Comparison of ENCODE assay signal across 1 cellular context in genomic region chr19:860481-861098, GRCh38.
A peak's percentile ranks its signal among the peaks of the same experiment; 100 is the strongest.
TF ChIP-seq lines count a peak whose summit lies in the region.

No MANE protein-coding gene starts in this region.

TF ChIP-seq in K562, 482 proteins besides CTCF, POLR2A, EP300 and RAD21 (continued from another document and continues in another):
- TF ChIP-seq ETV6 (IDR thresholded peaks at IDR 0.05; ENCODE audit: borderline replicate concordance in 1 of 2, low read depth in 2 of 2, low read length in 1 of 2) (no peak), ETV6 (CRISPR knock-in tag; IDR thresholded peaks at IDR 0.05; ENCODE audit: borderline replicate concordance) (no peak), ZNF41 (CRISPR knock-in tag; conservative IDR thresholded peaks at IDR 0.05) (no peak), MAFF (IDR thresholded peaks at IDR 0.05; ENCODE audit: low read length) (no peak), BCOR (IDR thresholded peaks at IDR 0.05) (no peak), MTA1 (IDR thresholded peaks at IDR 0.05; ENCODE audit: borderline replicate concordance) (no peak), U2AF1 (optimal IDR thresholded peaks at IDR 0.05; ENCODE audit: low read depth, low read length) (peak; percentile 91), CHD2 (IDR thresholded peaks at IDR 0.05; ENCODE audit: low read depth, low read length) (no peak), KAT2B (IDR thresholded peaks at IDR 0.05; ENCODE audit: low read depth, low read length) (no peak), ARID4B (CRISPR knock-in tag; IDR thresholded peaks at IDR 0.05) (peak; percentile 87), ZNF408 (CRISPR knock-in tag; IDR thresholded peaks at IDR 0.05; ENCODE audit: low read depth) (no peak), RBM39 (optimal IDR thresholded peaks at IDR 0.05; ENCODE audit: low read depth, low read length) (no peak), ZNF23 (CRISPR knock-in tag; IDR thresholded peaks at IDR 0.05) (no peak), JUNB (CRISPR knock-in tag; conservative IDR thresholded peaks at IDR 0.05) (no peak), POLR2H (tag; IDR thresholded peaks at IDR 0.05; ENCODE audit: low read depth) (no peak), STAG1 (CRISPR knock-in tag; IDR thresholded peaks at IDR 0.05; ENCODE audit: borderline replicate concordance) (no peak), KAT7 (CRISPR knock-in tag; IDR thresholded peaks at IDR 0.05; ENCODE audit: borderline replicate concordance) (no peak), BMI1 (IDR thresholded peaks at IDR 0.05; ENCODE audit: low read length) (no peak), CXXC5 (CRISPR knock-in tag; IDR thresholded peaks at IDR 0.05) (peak; percentile 88), ZNF586 (CRISPR knock-in tag; conservative IDR thresholded peaks at IDR 0.05) (no peak), NCOR1 (IDR thresholded peaks at IDR 0.05) (no peak), NFYB (IDR thresholded peaks at IDR 0.05; ENCODE audit: extremely low read depth, insufficient read length) (no peak), RBM34 (IDR thresholded peaks at IDR 0.05; ENCODE audit: borderline replicate concordance, insufficient read depth, low read length) (no peak), TCF7 (IDR thresholded peaks at IDR 0.05; ENCODE audit: borderline replicate concordance) (no peak), YY1 (IDR thresholded peaks at IDR 0.05; ENCODE audit: borderline replicate concordance in 1 of 3, control insufficient read depth in 1 of 3, extremely low read depth in 1 of 3, insufficient read depth in 3 of 3, insufficient read length in 1 of 3, insufficient replicate concordance in 2 of 3, low read depth in 1 of 3, low read length in 2 of 3) (peak; percentile 36 to 87 (median 78)), CHCHD3 (CRISPR knock-in tag; IDR thresholded peaks at IDR 0.05) (no peak), MCM3 (IDR thresholded peaks at IDR 0.05) (no peak), ZNF785 (CRISPR knock-in tag; IDR thresholded peaks at IDR 0.05) (no peak), ZNF253 (CRISPR knock-in tag; conservative IDR thresholded peaks at IDR 0.05) (no peak)
- TF ChIP-seq, protein P1, sequence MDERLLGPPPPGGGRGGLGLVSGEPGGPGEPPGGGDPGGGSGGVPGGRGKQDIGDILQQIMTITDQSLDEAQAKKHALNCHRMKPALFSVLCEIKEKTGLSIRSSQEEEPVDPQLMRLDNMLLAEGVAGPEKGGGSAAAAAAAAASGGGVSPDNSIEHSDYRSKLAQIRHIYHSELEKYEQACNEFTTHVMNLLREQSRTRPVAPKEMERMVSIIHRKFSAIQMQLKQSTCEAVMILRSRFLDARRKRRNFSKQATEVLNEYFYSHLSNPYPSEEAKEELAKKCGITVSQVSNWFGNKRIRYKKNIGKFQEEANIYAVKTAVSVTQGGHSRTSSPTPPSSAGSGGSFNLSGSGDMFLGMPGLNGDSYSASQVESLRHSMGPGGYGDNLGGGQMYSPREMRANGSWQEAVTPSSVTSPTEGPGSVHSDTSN (CRISPR knock-in tag; IDR thresholded peaks at IDR 0.05; ENCODE audit: low read depth): no peak
- TF ChIP-seq, protein P1 (tag; conservative IDR thresholded peaks at IDR 0.05; ENCODE audit: low read depth): no peak
- TF ChIP-seq, protein P2, sequence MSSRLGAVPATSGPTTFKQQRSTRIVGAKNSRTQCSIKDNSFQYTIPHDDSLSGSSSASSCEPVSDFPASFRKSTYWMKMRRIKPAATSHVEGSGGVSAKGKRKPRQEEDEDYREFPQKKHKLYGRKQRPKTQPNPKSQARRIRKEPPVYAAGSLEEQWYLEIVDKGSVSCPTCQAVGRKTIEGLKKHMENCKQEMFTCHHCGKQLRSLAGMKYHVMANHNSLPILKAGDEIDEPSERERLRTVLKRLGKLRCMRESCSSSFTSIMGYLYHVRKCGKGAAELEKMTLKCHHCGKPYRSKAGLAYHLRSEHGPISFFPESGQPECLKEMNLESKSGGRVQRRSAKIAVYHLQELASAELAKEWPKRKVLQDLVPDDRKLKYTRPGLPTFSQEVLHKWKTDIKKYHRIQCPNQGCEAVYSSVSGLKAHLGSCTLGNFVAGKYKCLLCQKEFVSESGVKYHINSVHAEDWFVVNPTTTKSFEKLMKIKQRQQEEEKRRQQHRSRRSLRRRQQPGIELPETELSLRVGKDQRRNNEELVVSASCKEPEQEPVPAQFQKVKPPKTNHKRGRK (tag; IDR thresholded peaks at IDR 0.05): no peak
- TF ChIP-seq, protein P3, sequence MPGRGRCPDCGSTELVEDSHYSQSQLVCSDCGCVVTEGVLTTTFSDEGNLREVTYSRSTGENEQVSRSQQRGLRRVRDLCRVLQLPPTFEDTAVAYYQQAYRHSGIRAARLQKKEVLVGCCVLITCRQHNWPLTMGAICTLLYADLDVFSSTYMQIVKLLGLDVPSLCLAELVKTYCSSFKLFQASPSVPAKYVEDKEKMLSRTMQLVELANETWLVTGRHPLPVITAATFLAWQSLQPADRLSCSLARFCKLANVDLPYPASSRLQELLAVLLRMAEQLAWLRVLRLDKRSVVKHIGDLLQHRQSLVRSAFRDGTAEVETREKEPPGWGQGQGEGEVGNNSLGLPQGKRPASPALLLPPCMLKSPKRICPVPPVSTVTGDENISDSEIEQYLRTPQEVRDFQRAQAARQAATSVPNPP (IDR thresholded peaks at IDR 0.05; ENCODE audit: borderline replicate concordance, insufficient read depth, insufficient read length): no peak
- TF ChIP-seq, protein P4, sequence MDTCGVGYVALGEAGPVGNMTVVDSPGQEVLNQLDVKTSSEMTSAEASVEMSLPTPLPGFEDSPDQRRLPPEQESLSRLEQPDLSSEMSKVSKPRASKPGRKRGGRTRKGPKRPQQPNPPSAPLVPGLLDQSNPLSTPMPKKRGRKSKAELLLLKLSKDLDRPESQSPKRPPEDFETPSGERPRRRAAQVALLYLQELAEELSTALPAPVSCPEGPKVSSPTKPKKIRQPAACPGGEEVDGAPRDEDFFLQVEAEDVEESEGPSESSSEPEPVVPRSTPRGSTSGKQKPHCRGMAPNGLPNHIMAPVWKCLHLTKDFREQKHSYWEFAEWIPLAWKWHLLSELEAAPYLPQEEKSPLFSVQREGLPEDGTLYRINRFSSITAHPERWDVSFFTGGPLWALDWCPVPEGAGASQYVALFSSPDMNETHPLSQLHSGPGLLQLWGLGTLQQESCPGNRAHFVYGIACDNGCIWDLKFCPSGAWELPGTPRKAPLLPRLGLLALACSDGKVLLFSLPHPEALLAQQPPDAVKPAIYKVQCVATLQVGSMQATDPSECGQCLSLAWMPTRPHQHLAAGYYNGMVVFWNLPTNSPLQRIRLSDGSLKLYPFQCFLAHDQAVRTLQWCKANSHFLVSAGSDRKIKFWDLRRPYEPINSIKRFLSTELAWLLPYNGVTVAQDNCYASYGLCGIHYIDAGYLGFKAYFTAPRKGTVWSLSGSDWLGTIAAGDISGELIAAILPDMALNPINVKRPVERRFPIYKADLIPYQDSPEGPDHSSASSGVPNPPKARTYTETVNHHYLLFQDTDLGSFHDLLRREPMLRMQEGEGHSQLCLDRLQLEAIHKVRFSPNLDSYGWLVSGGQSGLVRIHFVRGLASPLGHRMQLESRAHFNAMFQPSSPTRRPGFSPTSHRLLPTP (IDR thresholded peaks at IDR 0.05; ENCODE audit: borderline replicate concordance, extremely low read depth, insufficient read length): no peak
- TF ChIP-seq, protein P5, sequence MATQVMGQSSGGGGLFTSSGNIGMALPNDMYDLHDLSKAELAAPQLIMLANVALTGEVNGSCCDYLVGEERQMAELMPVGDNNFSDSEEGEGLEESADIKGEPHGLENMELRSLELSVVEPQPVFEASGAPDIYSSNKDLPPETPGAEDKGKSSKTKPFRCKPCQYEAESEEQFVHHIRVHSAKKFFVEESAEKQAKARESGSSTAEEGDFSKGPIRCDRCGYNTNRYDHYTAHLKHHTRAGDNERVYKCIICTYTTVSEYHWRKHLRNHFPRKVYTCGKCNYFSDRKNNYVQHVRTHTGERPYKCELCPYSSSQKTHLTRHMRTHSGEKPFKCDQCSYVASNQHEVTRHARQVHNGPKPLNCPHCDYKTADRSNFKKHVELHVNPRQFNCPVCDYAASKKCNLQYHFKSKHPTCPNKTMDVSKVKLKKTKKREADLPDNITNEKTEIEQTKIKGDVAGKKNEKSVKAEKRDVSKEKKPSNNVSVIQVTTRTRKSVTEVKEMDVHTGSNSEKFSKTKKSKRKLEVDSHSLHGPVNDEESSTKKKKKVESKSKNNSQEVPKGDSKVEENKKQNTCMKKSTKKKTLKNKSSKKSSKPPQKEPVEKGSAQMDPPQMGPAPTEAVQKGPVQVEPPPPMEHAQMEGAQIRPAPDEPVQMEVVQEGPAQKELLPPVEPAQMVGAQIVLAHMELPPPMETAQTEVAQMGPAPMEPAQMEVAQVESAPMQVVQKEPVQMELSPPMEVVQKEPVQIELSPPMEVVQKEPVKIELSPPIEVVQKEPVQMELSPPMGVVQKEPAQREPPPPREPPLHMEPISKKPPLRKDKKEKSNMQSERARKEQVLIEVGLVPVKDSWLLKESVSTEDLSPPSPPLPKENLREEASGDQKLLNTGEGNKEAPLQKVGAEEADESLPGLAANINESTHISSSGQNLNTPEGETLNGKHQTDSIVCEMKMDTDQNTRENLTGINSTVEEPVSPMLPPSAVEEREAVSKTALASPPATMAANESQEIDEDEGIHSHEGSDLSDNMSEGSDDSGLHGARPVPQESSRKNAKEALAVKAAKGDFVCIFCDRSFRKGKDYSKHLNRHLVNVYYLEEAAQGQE (CRISPR knock-in tag; IDR thresholded peaks at IDR 0.05; ENCODE audit: low read depth): no peak; the same call in 1 of the 2 replicates
